Comparison of ENCODE assay signal across 10 cellular contexts in the genomic region with DNA sequence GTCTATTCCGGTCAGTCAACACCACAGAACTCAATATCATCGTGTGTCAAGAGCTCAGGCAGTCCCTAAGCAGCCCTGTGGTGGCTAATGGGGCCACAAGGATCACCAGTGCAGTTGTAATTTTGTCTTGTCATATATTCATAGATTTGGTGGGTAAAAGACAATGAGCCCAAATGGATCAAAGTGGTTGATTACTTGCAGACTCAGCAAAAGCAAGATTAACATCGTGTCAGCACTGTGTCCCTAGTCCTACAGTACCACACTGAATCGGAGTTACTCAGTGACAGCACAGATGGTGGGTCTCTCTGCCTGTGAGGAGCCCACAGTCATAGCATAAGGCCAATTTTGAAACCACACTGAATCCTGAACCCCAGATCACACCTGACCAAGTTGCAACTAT. TPM values are rescaled to one million over a fixed set of nuclear protein-coding genes. Genes with fewer than 3 reads are reported as not detected.
"Had no signal": no experiment of that assay in that cellular context is flagged by ENCODE, and none has a peak within 500 bp of the region (broad histone marks: within the 10 kb centered on the region; RNA-seq: fewer than 3 reads in every experiment).

No MANE protein-coding gene starts in this region.

- DNase-seq: H9, HCEC 1CT, Kasumi-1, KG1 had no signal

- H3K4me2 ChIP-seq: GM23338 had no signal

- H3K36me3 Mint-ChIP-seq: IgD-negative memory B cell had no signal

- H3K4me3 Mint-ChIP-seq: GM23338, H9, IgD-negative memory B cell had no signal

- ATAC-seq: GM23338 had no signal

- H3K27ac ChIP-seq: HL-60 had no signal

- H3K4me1 Mint-ChIP-seq: GM23338, H9 had no signal

- H3K27ac Mint-ChIP-seq: GM23338, H9, IgD-negative memory B cell had no signal

- H2AFZ ChIP-seq: GM23338 had no signal

- FAIRE-seq: H1, H54 had no signal

- H3K9me3 Mint-ChIP-seq: GM23338, IgD-negative memory B cell had no signal

- H3K4me3 ChIP-seq: GM23338 had no signal

RNA-seq across cellular contexts. Expression of a gene that starts 8.7 kb away (rescaled TPM):
- total RNA-seq: GM23338, H1, H9, HT1080 had no signal
- polyA plus RNA-seq: GM23338, H1, IgD-negative memory B cell had no signal

RNA-seq across cellular contexts. Expression of a gene that starts 22.6 kb away (rescaled TPM):
- total RNA-seq: GM23338, H1, H9, HT1080 had no signal
- polyA plus RNA-seq: GM23338, H1, IgD-negative memory B cell had no signal

RNA-seq across cellular contexts. Expression of a gene that starts 48.1 kb away (rescaled TPM):
- total RNA-seq: GM23338, H1, H9, HT1080 had no signal
- polyA plus RNA-seq: GM23338, H1, IgD-negative memory B cell had no signal
